Comparison of ENCODE assay signal across 1 cellular context in genomic region chrX:149940015-149940716, GRCh38.
A peak's percentile ranks its signal among the peaks of the same experiment; 100 is the strongest.
TF ChIP-seq lines count a peak whose summit lies in the region.

No MANE protein-coding gene starts in this region.

TF ChIP-seq in K562, 482 proteins besides CTCF, POLR2A, EP300 and RAD21 (continued from another document and continues in another):
- TF ChIP-seq, protein P1, sequence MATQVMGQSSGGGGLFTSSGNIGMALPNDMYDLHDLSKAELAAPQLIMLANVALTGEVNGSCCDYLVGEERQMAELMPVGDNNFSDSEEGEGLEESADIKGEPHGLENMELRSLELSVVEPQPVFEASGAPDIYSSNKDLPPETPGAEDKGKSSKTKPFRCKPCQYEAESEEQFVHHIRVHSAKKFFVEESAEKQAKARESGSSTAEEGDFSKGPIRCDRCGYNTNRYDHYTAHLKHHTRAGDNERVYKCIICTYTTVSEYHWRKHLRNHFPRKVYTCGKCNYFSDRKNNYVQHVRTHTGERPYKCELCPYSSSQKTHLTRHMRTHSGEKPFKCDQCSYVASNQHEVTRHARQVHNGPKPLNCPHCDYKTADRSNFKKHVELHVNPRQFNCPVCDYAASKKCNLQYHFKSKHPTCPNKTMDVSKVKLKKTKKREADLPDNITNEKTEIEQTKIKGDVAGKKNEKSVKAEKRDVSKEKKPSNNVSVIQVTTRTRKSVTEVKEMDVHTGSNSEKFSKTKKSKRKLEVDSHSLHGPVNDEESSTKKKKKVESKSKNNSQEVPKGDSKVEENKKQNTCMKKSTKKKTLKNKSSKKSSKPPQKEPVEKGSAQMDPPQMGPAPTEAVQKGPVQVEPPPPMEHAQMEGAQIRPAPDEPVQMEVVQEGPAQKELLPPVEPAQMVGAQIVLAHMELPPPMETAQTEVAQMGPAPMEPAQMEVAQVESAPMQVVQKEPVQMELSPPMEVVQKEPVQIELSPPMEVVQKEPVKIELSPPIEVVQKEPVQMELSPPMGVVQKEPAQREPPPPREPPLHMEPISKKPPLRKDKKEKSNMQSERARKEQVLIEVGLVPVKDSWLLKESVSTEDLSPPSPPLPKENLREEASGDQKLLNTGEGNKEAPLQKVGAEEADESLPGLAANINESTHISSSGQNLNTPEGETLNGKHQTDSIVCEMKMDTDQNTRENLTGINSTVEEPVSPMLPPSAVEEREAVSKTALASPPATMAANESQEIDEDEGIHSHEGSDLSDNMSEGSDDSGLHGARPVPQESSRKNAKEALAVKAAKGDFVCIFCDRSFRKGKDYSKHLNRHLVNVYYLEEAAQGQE (CRISPR knock-in tag; IDR thresholded peaks at IDR 0.05; ENCODE audit: low read depth): 0 out of 2 replicates have a peak, but pooled peaks have one; percentile 28
- TF ChIP-seq ATF1 (CRISPR knock-in tag; IDR thresholded peaks at IDR 0.05) (no peak), ATF1 (tag; IDR thresholded peaks at IDR 0.05) (peak; percentile 34), ZFP1 (CRISPR knock-in tag; IDR thresholded peaks at IDR 0.05) (no peak), HEY1 (CRISPR knock-in tag; IDR thresholded peaks at IDR 0.05; ENCODE audit: borderline replicate concordance) (no peak), FOXJ3 (CRISPR knock-in tag; IDR thresholded peaks at IDR 0.05) (no peak), SAFB2 (IDR thresholded peaks at IDR 0.05; ENCODE audit: borderline replicate concordance, low read depth, low read length, severe bottlenecking) (no peak), CEBPG (CRISPR knock-in tag; IDR thresholded peaks at IDR 0.05) (no peak), CEBPG (tag; conservative IDR thresholded peaks at IDR 0.05 in 1 of 2, IDR thresholded peaks at IDR 0.05 in 1 of 2) (no peak), ATF2 (CRISPR knock-in tag; IDR thresholded peaks at IDR 0.05) (no peak), NCOR1 (IDR thresholded peaks at IDR 0.05) (no peak), ZBTB40 (IDR thresholded peaks at IDR 0.05) (0 out of 2 replicates have a peak, but pooled peaks have one; percentile 40), ZBTB40 (CRISPR knock-in tag; IDR thresholded peaks at IDR 0.05) (no peak), ETS1 (conservative IDR thresholded peaks at IDR 0.05; ENCODE audit: control insufficient read depth, low read depth, low read length) (no peak), ZNF3 (CRISPR knock-in tag; IDR thresholded peaks at IDR 0.05) (no peak), MITF (IDR thresholded peaks at IDR 0.05) (no peak), DEAF1 (CRISPR knock-in tag; IDR thresholded peaks at IDR 0.05) (no peak), TCF7 (IDR thresholded peaks at IDR 0.05; ENCODE audit: borderline replicate concordance) (no peak), SUPT5H (IDR thresholded peaks at IDR 0.05) (peak; percentile 75), SP2 (IDR thresholded peaks at IDR 0.05; ENCODE audit: extremely low read depth, low read depth, low read length, poor library complexity, severe bottlenecking) (no peak), NFIX (CRISPR knock-in tag; IDR thresholded peaks at IDR 0.05; ENCODE audit: low read depth) (no peak), KLF16 (IDR thresholded peaks at IDR 0.05) (no peak), RNF219 (CRISPR knock-in tag; IDR thresholded peaks at IDR 0.05) (no peak), ELF2 (CRISPR knock-in tag; IDR thresholded peaks at IDR 0.05) (peak; percentile 11; the same call in 1 of the 2 replicates), MBD2 (IDR thresholded peaks at IDR 0.05; ENCODE audit: borderline replicate concordance, low read depth) (no peak; the same call in none of the 2 replicates), RBBP5 (IDR thresholded peaks at IDR 0.05; ENCODE audit: borderline replicate concordance, insufficient read depth, low read length, poor library complexity, severe bottlenecking) (no peak), NFIC (IDR thresholded peaks at IDR 0.05) (peak; percentile 84), TAF7 (tag; IDR thresholded peaks at IDR 0.05) (peak; percentile 65; the same call in 1 of the 2 replicates), POU5F1 (IDR thresholded peaks at IDR 0.05; ENCODE audit: borderline replicate concordance, low read depth, low read length, partially characterized antibody) (no peak), POLR2B (IDR thresholded peaks at IDR 0.05; ENCODE audit: low read depth, partially characterized antibody) (peak; percentile 75), LEF1 (IDR thresholded peaks at IDR 0.05) (0 out of 2 replicates have a peak, but pooled peaks have one; percentile 39), NR2C2 (CRISPR knock-in tag; IDR thresholded peaks at IDR 0.05) (no peak), NR2C2 (tag; IDR thresholded peaks at IDR 0.05) (no peak), NFRKB (IDR thresholded peaks at IDR 0.05; ENCODE audit: low read depth) (0 out of 2 replicates have a peak, but pooled peaks have one; percentile 58), HDAC6 (IDR thresholded peaks at IDR 0.05; ENCODE audit: low read depth, low read length) (no peak), BCOR (IDR thresholded peaks at IDR 0.05) (peak; percentile 45; the same call in 1 of the 2 replicates), KAT7 (CRISPR knock-in tag; IDR thresholded peaks at IDR 0.05; ENCODE audit: borderline replicate concordance) (no peak), HIVEP1 (CRISPR knock-in tag; IDR thresholded peaks at IDR 0.05) (no peak), NCOA1 (IDR thresholded peaks at IDR 0.05; ENCODE audit: low read depth) (peak; percentile 22; the same call in 1 of the 2 replicates), BRD4 (IDR thresholded peaks at IDR 0.05) (no peak), ZNF511 (CRISPR knock-in tag; IDR thresholded peaks at IDR 0.05) (no peak), EHMT2 (IDR thresholded peaks at IDR 0.05) (no peak), KDM1A (IDR thresholded peaks at IDR 0.05) (no peak)
